9 cellular contexts compared by ENCODE assay signal in genomic region chr4:53321151-53321987, GRCh38. TPM values are rescaled to one million over a fixed set of nuclear protein-coding genes. Genes with fewer than 3 reads are reported as not detected.
DNase-seq lines count a peak whose midpoint lies in the region; ATAC-seq and TF ChIP-seq lines count a peak whose summit lies in the region.
"Had no signal": no experiment of that assay in that cellular context is flagged by ENCODE, and none has a peak within 500 bp of the region (broad histone marks: within the 10 kb centered on the region; RNA-seq: fewer than 3 reads in every experiment).

No MANE protein-coding gene starts in this region.

- H3K4me1 ChIP-seq in smooth muscle cell (ENCODE audit: low read depth) (peaks cover 14% of the 10 kb centered on the region), MM.1S (ENCODE audit: low read length) (no peaks in the 10 kb centered on the region), mucosa of descending colon (ENCODE audit: low read depth) (no peaks in the 10 kb centered on the region)

- peaks cover 12% of the 10 kb centered on the region for H3K36me3 Mint-ChIP-seq in HFFc6 (ENCODE audit: low read depth)

- peak overlapping the region; percentile 57 for H3K9ac ChIP-seq in smooth muscle cell (ENCODE audit: low read depth)
- H3K9ac ChIP-seq in MM.1S (ENCODE audit: low read length), result no peak overlapping the region

- no peaks in the 10 kb centered on the region for H3K9me3 Mint-ChIP-seq in HFFc6

- CTCF ChIA-PET in RWPE1 (lab: Yijun Ruan, JAX), result interaction anchor here (0.6 kb wide), 1 partner anchor 433 kb away, joined by 3 read pairs; no protein-coding TSS in a partner anchor

- intact Hi-C loops in mucosa of descending colon (cut with DNase I, micrococcal nuclease), result no loop called here

- H3F3A ChIP-seq in smooth muscle cell (ENCODE audit: low read depth) (peaks cover 7% of the 10 kb centered on the region), MM.1S (ENCODE audit: insufficient read depth, low read length) (no peaks in the 10 kb centered on the region)

- POLR2A ChIA-PET in RWPE1 (lab: Yijun Ruan, JAX; ENCODE audit: low non-redundant PET), result no interaction called here

- H3K4me2 ChIP-seq in smooth muscle cell (peak overlapping the region; percentile 75), MM.1S (ENCODE audit: low read depth, low read length) (no peak overlapping the region)

- no peaks in the 10 kb centered on the region for H3K9me2 ChIP-seq in MM.1S (replicated peaks; ENCODE audit: insufficient read depth, low read length)

- 6% methylated on average over 3 of the region's 3 CpGs for WGBS in smooth muscle cell (ENCODE audit: low lambda C conversion rate)

- H3K36me3 ChIP-seq in smooth muscle cell (ENCODE audit: low read depth) (no peaks in the 10 kb centered on the region), MM.1S (replicated peaks; ENCODE audit: insufficient read depth, low read length) (no peaks in the 10 kb centered on the region), mucosa of descending colon (ENCODE audit: low read depth) (no peaks in the 10 kb centered on the region)
- H3K36me3 ChIP-seq: pancreas had no signal

- DNase-seq in HFFc6 (peak; percentile 96), RWPE1 (ENCODE audit: low spot score) (peak; percentile 50), fibroblast of pulmonary artery (ENCODE audit: low read depth) (peak; percentile 83), smooth muscle cell (lab: John Stamatoyannopoulos, UW; ENCODE audit: unreplicated experiment) (no peak), MM.1S (no peak), mucosa of descending colon (no peak), substantia nigra (lab: John Stamatoyannopoulos, UW) (no peak)
- DNase-seq: anterior cingulate cortex, pancreas had no signal

- peak overlapping the region; percentile 81 for H3K27ac ChIP-seq in RWPE1
- peak overlapping the region; percentile 95 for H3K27ac ChIP-seq in smooth muscle cell (ENCODE audit: low read depth)
- H3K27ac ChIP-seq in MM.1S (ENCODE audit: low read length), result no peak overlapping the region
- no peak overlapping the region for H3K27ac ChIP-seq in substantia nigra (ENCODE audit: low read depth, low read length, poor library complexity, severe bottlenecking)

- H3K27me3 Mint-ChIP-seq in HFFc6 (ENCODE audit: insufficient read depth), result no peaks in the 10 kb centered on the region; the same call in 1 of the 2 replicates

- H4K20me1 ChIP-seq in smooth muscle cell (ENCODE audit: low read depth), result no peaks in the 10 kb centered on the region
- no peaks in the 10 kb centered on the region for H4K20me1 ChIP-seq in MM.1S (ENCODE audit: insufficient read depth, low read length)

- no peak for ATAC-seq in mucosa of descending colon
- ATAC-seq: pancreas had no signal

- H3K4me1 Mint-ChIP-seq in HFFc6 (ENCODE audit: low read depth), result peaks cover 76% of the 10 kb centered on the region

- peak overlapping the region; percentile 98 for H3K27ac Mint-ChIP-seq in HFFc6

- H3K79me2 ChIP-seq in smooth muscle cell (ENCODE audit: low read depth) (no peaks in the 10 kb centered on the region), MM.1S (ENCODE audit: low read length) (peaks cover 75% of the 10 kb centered on the region)

- H2AFZ ChIP-seq in smooth muscle cell (ENCODE audit: low read depth), result peak overlapping the region; percentile 54
- H2AFZ ChIP-seq in MM.1S (ENCODE audit: low read length), result no peak overlapping the region

- peak overlapping the region; percentile 24 for H3K4me3 ChIP-seq in fibroblast of pulmonary artery (replicated peaks; ENCODE audit: low read depth, low read length)
- H3K4me3 ChIP-seq in smooth muscle cell, result peak overlapping the region; percentile 28
- no peak overlapping the region for H3K4me3 ChIP-seq in MM.1S (ENCODE audit: low read length)
- no peak overlapping the region for H3K4me3 ChIP-seq in mucosa of descending colon
- H3K4me3 ChIP-seq: pancreas had no signal

- H3K9me3 ChIP-seq in smooth muscle cell (replicated peaks; ENCODE audit: low read depth), result no peaks in the 10 kb centered on the region
- no peaks in the 10 kb centered on the region for H3K9me3 ChIP-seq in MM.1S (replicated peaks; ENCODE audit: insufficient read depth, low read length)
- no peaks in the 10 kb centered on the region for H3K9me3 ChIP-seq in mucosa of descending colon
- H3K9me3 ChIP-seq: pancreas had no signal

- no peak for TF ChIP-seq CTCF in HFFc6 (IDR thresholded peaks at IDR 0.05)
- no peak for TF ChIP-seq CTCF in RWPE1 (conservative IDR thresholded peaks at IDR 0.05; ENCODE audit: low read depth)
- TF ChIP-seq CTCF in fibroblast of pulmonary artery (IDR thresholded peaks at IDR 0.05; ENCODE audit: low read length, missing control alignments), result no peak
- no peak for TF ChIP-seq CTCF in smooth muscle cell (IDR thresholded peaks at IDR 0.05; ENCODE audit: borderline replicate concordance, insufficient read depth, poor library complexity, severe bottlenecking)
- no peak for TF ChIP-seq CTCF in MM.1S (IDR thresholded peaks at IDR 0.05; ENCODE audit: low read length)
- TF ChIP-seq CTCF in mucosa of descending colon (IDR thresholded peaks at IDR 0.05), result no peak

- no peaks in the 10 kb centered on the region for H3K27me3 ChIP-seq in smooth muscle cell (ENCODE audit: low read depth)
- no peaks in the 10 kb centered on the region for H3K27me3 ChIP-seq in MM.1S (replicated peaks; ENCODE audit: insufficient read depth, low read length)
- H3K27me3 ChIP-seq: pancreas had no signal

- peak overlapping the region; percentile 73 for H3K4me3 Mint-ChIP-seq in HFFc6

RNA-seq across cellular contexts. Expression of gene SCFD2, which starts 44.5 kb away (rescaled TPM):
- 10 to 100 TPM; 35.2 to 46.7 (median 41.5) TPM for total RNA-seq in HFFc6 (2021; fragmentation: NEBNext Ultra II Directional; extraction: Animal tissue kit (Norgen Biotek cat#: 25700))
- total RNA-seq in smooth muscle cell, result 7.8 and 13.0 TPM in 2 replicates
- 11.4 and 14.9 TPM in 2 replicates for polyA plus RNA-seq in smooth muscle cell
- 10 to 100 TPM; 11.7 to 17.2 (median 16.0) TPM for total RNA-seq in mucosa of descending colon

RNA-seq across cellular contexts. Expression of gene FIP1L1, which starts 56.1 kb away (rescaled TPM):
- 10 to 100 TPM; 56.3 to 81.5 (median 77.4) TPM for total RNA-seq in HFFc6 (2021; fragmentation: NEBNext Ultra II Directional; extraction: Animal tissue kit (Norgen Biotek cat#: 25700))
- total RNA-seq in smooth muscle cell (56.5 and 65.7 TPM in 2 replicates), mucosa of descending colon (10 to 100 TPM; 38.9 to 46.1 (median 39.9) TPM)
- 55.1 and 56.6 TPM in 2 replicates for polyA plus RNA-seq in smooth muscle cell

Comparison
In these comparisons a context has a peak if more than half of its experiments do, and no peak if none do; other contexts are left out.
1. DNase-seq: peak in HFFc6 (single experiment), RWPE1 (single experiment) and fibroblast of pulmonary artery (single experiment); none in smooth muscle cell (single experiment), MM.1S (single experiment), mucosa of descending colon (0 of 3) and substantia nigra (0 of 49).
2. H3K27ac ChIP-seq: peak in RWPE1 (single experiment) and smooth muscle cell (single experiment); none in MM.1S (single experiment) and substantia nigra (single experiment).
3. H3K4me3 ChIP-seq: peak in fibroblast of pulmonary artery (single experiment) and smooth muscle cell (single experiment); none in MM.1S (single experiment) and mucosa of descending colon (single experiment).